In genomic region chr17:13509561-13509960, GRCh38 we compare ENCODE assay signal across 22 cellular contexts.
DNase-seq lines count a peak whose midpoint lies in the region; ATAC-seq and TF ChIP-seq lines count a peak whose summit lies in the region.
"Had no signal": no experiment of that assay in that cellular context is flagged by ENCODE, and none has a peak within 500 bp of the region (broad histone marks: within the 10 kb centered on the region; RNA-seq: fewer than 3 reads in every experiment).

No MANE protein-coding gene starts in this region.

- no peak for TF ChIP-seq CTCF in MCF 10A (IDR thresholded peaks at IDR 0.05; ENCODE audit: unreplicated experiment)
- TF ChIP-seq CTCF in breast epithelium (IDR thresholded peaks at IDR 0.05) = no peak
- no peak for TF ChIP-seq CTCF in fibroblast of villous mesenchyme (IDR thresholded peaks at IDR 0.05; ENCODE audit: insufficient read depth, low read depth, low read length)
- no peak for TF ChIP-seq CTCF in smooth muscle cell (IDR thresholded peaks at IDR 0.05; ENCODE audit: borderline replicate concordance, insufficient read depth, poor library complexity, severe bottlenecking)
- no peak for TF ChIP-seq CTCF in CD4-positive, alpha-beta T cell (IDR thresholded peaks at IDR 0.05)

- H3K4me2 ChIP-seq in smooth muscle cell = peak overlapping the region; percentile 63
- H3K4me2 ChIP-seq: GM23338 had no signal

- H3K4me3 ChIP-seq in breast epithelium = no peak overlapping the region
- H3K4me3 ChIP-seq in fibroblast of villous mesenchyme (ENCODE audit: low read depth, low read length) = peak overlapping the region; percentile 21
- H3K4me3 ChIP-seq in smooth muscle cell = no peak overlapping the region
- H3K4me3 ChIP-seq: GM23338, sigmoid colon, testis had no signal

- H3K36me3 ChIP-seq in breast epithelium = no peaks in the 10 kb centered on the region
- no peaks in the 10 kb centered on the region for H3K36me3 ChIP-seq in smooth muscle cell (ENCODE audit: low read depth)
- H3K36me3 ChIP-seq: sigmoid colon had no signal

- no peaks in the 10 kb centered on the region for H3K27me3 ChIP-seq in breast epithelium
- no peaks in the 10 kb centered on the region for H3K27me3 ChIP-seq in smooth muscle cell (ENCODE audit: low read depth)
- H3K27me3 ChIP-seq in CD4-positive, alpha-beta T cell (ENCODE audit: control insufficient read depth, insufficient read depth, low read length) = no peaks in the 10 kb centered on the region
- H3K27me3 ChIP-seq: sigmoid colon, testis had no signal

- ATAC-seq in CD4-positive, alpha-beta T cell (ENCODE audit: poor library complexity) = no peak
- ATAC-seq: stimulated activated naive B cell treated with anti-CD40 and anti-IgM and Interleukin-4, amounts not matched to agents 10 μg/mL and 1 μg/mL and 100 μg/mL, for 72 hours had no signal

- intact Hi-C loops in MCF 10A (cut with micrococcal nuclease) (no loop called here), breast epithelium (cut with DNase I; ENCODE audit: low total_unique reads) (no loop called here)
- intact Hi-C loops in activated T-helper 1 cell treated with anti-CD3 and anti-CD28 coated beads, Interleukin-12 subunit alpha, Interleukin-12 subunit beta, Interleukin-2, Interleukin-4 antibody, amounts not matched to agents 30 ng/mL and 10 ng/mL and 1 ng/mL, durations not matched to agents 14 hours and 24 hours and 36 hours (cut with micrococcal nuclease) = no loop called here
- intact Hi-C loops in CD4-positive, alpha-beta T cell (cut with DNase I, micrococcal nuclease) = no loop called here

- no peaks in the 10 kb centered on the region for H3K27me3 Mint-ChIP-seq in MCF 10A (ENCODE audit: insufficient read depth, unreplicated experiment)
- peaks cover 11% of the 10 kb centered on the region for H3K27me3 Mint-ChIP-seq in activated T-helper 1 cell treated with anti-CD3 and anti-CD28 coated beads, Interleukin-12 subunit alpha, Interleukin-12 subunit beta, Interleukin-2, Interleukin-4 antibody, amounts not matched to agents 30 ng/mL and 10 ng/mL and 1 ng/mL, durations not matched to agents 14 hours and 24 hours and 36 hours (ENCODE audit: insufficient read depth)
- peaks cover 16% of the 10 kb centered on the region for H3K27me3 Mint-ChIP-seq in CD4-positive, alpha-beta T cell
- H3K27me3 Mint-ChIP-seq: memory B cell had no signal

- H3K9me3 Mint-ChIP-seq in MCF 10A (ENCODE audit: unreplicated experiment) = peaks cover 5% of the 10 kb centered on the region
- H3K9me3 Mint-ChIP-seq in activated T-helper 1 cell treated with anti-CD3 and anti-CD28 coated beads, Interleukin-12 subunit alpha, Interleukin-12 subunit beta, Interleukin-2, Interleukin-4 antibody, amounts not matched to agents 30 ng/mL and 10 ng/mL and 1 ng/mL, durations not matched to agents 14 hours and 24 hours and 36 hours = no peaks in the 10 kb centered on the region
- H3K9me3 Mint-ChIP-seq in CD4-positive, alpha-beta T cell = no peaks in the 10 kb centered on the region
- H3K9me3 Mint-ChIP-seq: GM23338; memory B cell; stimulated activated naive B cell treated with anti-CD40 and anti-IgM and Interleukin-4, amounts not matched to agents 10 μg/mL and 1 μg/mL and 100 μg/mL, for 72 hours had no signal

- H3K36me3 Mint-ChIP-seq in MCF 10A (ENCODE audit: insufficient read depth, unreplicated experiment) = peaks cover 4% of the 10 kb centered on the region
- no peaks in the 10 kb centered on the region for H3K36me3 Mint-ChIP-seq in activated T-helper 1 cell treated with anti-CD3 and anti-CD28 coated beads, Interleukin-12 subunit alpha, Interleukin-12 subunit beta, Interleukin-2, Interleukin-4 antibody, amounts not matched to agents 30 ng/mL and 10 ng/mL and 1 ng/mL, durations not matched to agents 14 hours and 24 hours and 36 hours (ENCODE audit: low read depth)
- no peaks in the 10 kb centered on the region for H3K36me3 Mint-ChIP-seq in CD4-positive, alpha-beta T cell (ENCODE audit: low read depth)
- H3K36me3 Mint-ChIP-seq: memory B cell; naive B cell; stimulated activated naive B cell treated with anti-CD40 and anti-IgM and Interleukin-4, amounts not matched to agents 10 μg/mL and 1 μg/mL and 100 μg/mL, for 72 hours had no signal

- no peak overlapping the region for H3K27ac ChIP-seq in breast epithelium
- H3K27ac ChIP-seq in smooth muscle cell (ENCODE audit: low read depth) = peak overlapping the region; percentile 52
- H3K27ac ChIP-seq in CD4-positive, alpha-beta T cell (ENCODE audit: low read depth, low read length) = no peak overlapping the region
- H3K27ac ChIP-seq: C4-2B, testis had no signal

- no peak overlapping the region for H2AFZ ChIP-seq in smooth muscle cell (ENCODE audit: low read depth)
- H2AFZ ChIP-seq: GM23338 had no signal

- DNase-seq in MCF 10A (ENCODE audit: unreplicated experiment) = no peak
- DNase-seq in breast epithelium (ENCODE audit: low spot score in 2 of 2) = no peak
- no peak for DNase-seq in activated T-helper 1 cell treated with anti-CD3 and anti-CD28 coated beads, Interleukin-12 subunit alpha, Interleukin-12 subunit beta, Interleukin-2, Interleukin-4 antibody, amounts not matched to agents 30 ng/mL and 10 ng/mL and 1 ng/mL, durations not matched to agents 14 hours and 24 hours and 36 hours (ENCODE audit: low spot score)
- peak; percentile 57 for DNase-seq in fibroblast of villous mesenchyme (ENCODE audit: low read depth)
- DNase-seq in smooth muscle cell (lab: John Stamatoyannopoulos, UW; ENCODE audit: unreplicated experiment) = no peak
- no peak for DNase-seq in A172 (ENCODE audit: low spot score)
- no peak for DNase-seq in CD4-positive, alpha-beta T cell
- DNase-seq in 8988T = no peak
- DNase-seq: activated CD4-positive, CD25-positive, alpha-beta regulatory T cell treated with anti-CD3 and anti-CD28 coated beads, Interleukin-2, amount 50 U/mL, for 72 hours; activated naive CD4-positive, alpha-beta T cell treated with anti-CD3 and anti-CD28 coated beads, Interleukin-2, amount 50 U/mL, for 16 hours; activated T-cell treated with anti-CD3 and anti-CD28 coated beads, Interleukin-2, amount 50 U/mL, for 48 hours; DMS 273 treated with DMSO at 0.1 percent for 48 hours; naive B cell; NCI-H1092 treated with DMSO at 0.1 percent for 48 hours; NCI-H2081 treated with DMSO at 0.1 percent for 48 hours; sigmoid colon; stimulated activated CD4-positive, alpha-beta T cell treated with anti-CD3 and anti-CD28 coated beads, Interleukin-1b, Interleukin-23, amount 100 ng/mL, for 48 hours; stimulated activated naive B cell treated with anti-CD40 and anti-IgM and Interleukin-4, amounts not matched to agents 10 μg/mL and 1 μg/mL and 100 μg/mL, for 72 hours; testis had no signal

- no peaks in the 10 kb centered on the region for H3K9me3 ChIP-seq in breast epithelium
- no peaks in the 10 kb centered on the region for H3K9me3 ChIP-seq in smooth muscle cell (replicated peaks; ENCODE audit: low read depth)
- H3K9me3 ChIP-seq in CD4-positive, alpha-beta T cell (ENCODE audit: control insufficient read depth, low read length) = no peaks in the 10 kb centered on the region
- H3K9me3 ChIP-seq: sigmoid colon, testis had no signal

- no peak for TF ChIP-seq POLR2A in breast epithelium (IDR thresholded peaks at IDR 0.05)

- H3K4me1 ChIP-seq in breast epithelium = no peaks in the 10 kb centered on the region
- H3K4me1 ChIP-seq in smooth muscle cell (ENCODE audit: low read depth) = peaks cover 28% of the 10 kb centered on the region
- H3K4me1 ChIP-seq: sigmoid colon had no signal

- no peaks in the 10 kb centered on the region for H4K20me1 ChIP-seq in smooth muscle cell (ENCODE audit: low read depth)

- POLR2A ChIA-PET in MCF 10A (lab: Yijun Ruan, JAX) = no interaction called here
- POLR2A ChIA-PET in CD4-positive, alpha-beta T cell (lab: Charles Lee) = no interaction called here

- CTCF ChIA-PET in MCF 10A (lab: Yijun Ruan, JAX) = no interaction called here
- CTCF ChIA-PET in CD4-positive, alpha-beta T cell (lab: Charles Lee) = no interaction called here

- H3F3A ChIP-seq in smooth muscle cell (ENCODE audit: low read depth) = peaks cover 4% of the 10 kb centered on the region

- peaks cover 16% of the 10 kb centered on the region for H3K4me1 Mint-ChIP-seq in MCF 10A (ENCODE audit: insufficient read depth, unreplicated experiment)
- peaks cover 34% of the 10 kb centered on the region for H3K4me1 Mint-ChIP-seq in activated T-helper 1 cell treated with anti-CD3 and anti-CD28 coated beads, Interleukin-12 subunit alpha, Interleukin-12 subunit beta, Interleukin-2, Interleukin-4 antibody, amounts not matched to agents 30 ng/mL and 10 ng/mL and 1 ng/mL, durations not matched to agents 14 hours and 24 hours and 36 hours (ENCODE audit: low read depth)
- peaks cover 7% of the 10 kb centered on the region for H3K4me1 Mint-ChIP-seq in CD4-positive, alpha-beta T cell (ENCODE audit: low read depth)
- H3K4me1 Mint-ChIP-seq: memory B cell had no signal

- 24% methylated on average over 2 of the region's 2 CpGs for WGBS in smooth muscle cell (ENCODE audit: low lambda C conversion rate)

- H3K9ac ChIP-seq in smooth muscle cell (ENCODE audit: low read depth) = peak overlapping the region; percentile 38

- H3K79me2 ChIP-seq in smooth muscle cell (ENCODE audit: low read depth) = peaks cover 16% of the 10 kb centered on the region

- BruUV-seq in MCF 10A (replicated peaks; lab: Mats Ljungman, UMichigan) = no TSS peak

- peak overlapping the region; percentile 71 for H3K27ac Mint-ChIP-seq in MCF 10A (ENCODE audit: low read depth, unreplicated experiment)
- H3K27ac Mint-ChIP-seq in activated T-helper 1 cell treated with anti-CD3 and anti-CD28 coated beads, Interleukin-12 subunit alpha, Interleukin-12 subunit beta, Interleukin-2, Interleukin-4 antibody, amounts not matched to agents 30 ng/mL and 10 ng/mL and 1 ng/mL, durations not matched to agents 14 hours and 24 hours and 36 hours = no peak overlapping the region
- no peak overlapping the region for H3K27ac Mint-ChIP-seq in CD4-positive, alpha-beta T cell
- H3K27ac Mint-ChIP-seq: memory B cell; naive B cell; stimulated activated naive B cell treated with anti-CD40 and anti-IgM and Interleukin-4, amounts not matched to agents 10 μg/mL and 1 μg/mL and 100 μg/mL, for 72 hours had no signal

- no peak overlapping the region for H3K4me3 Mint-ChIP-seq in MCF 10A (ENCODE audit: unreplicated experiment)
- peak overlapping the region; percentile 6 for H3K4me3 Mint-ChIP-seq in activated T-helper 1 cell treated with anti-CD3 and anti-CD28 coated beads, Interleukin-12 subunit alpha, Interleukin-12 subunit beta, Interleukin-2, Interleukin-4 antibody, amounts not matched to agents 30 ng/mL and 10 ng/mL and 1 ng/mL, durations not matched to agents 14 hours and 24 hours and 36 hours
- no peak overlapping the region for H3K4me3 Mint-ChIP-seq in CD4-positive, alpha-beta T cell
- H3K4me3 Mint-ChIP-seq: GM23338; memory B cell; stimulated activated naive B cell treated with anti-CD40 and anti-IgM and Interleukin-4, amounts not matched to agents 10 μg/mL and 1 μg/mL and 100 μg/mL, for 72 hours had no signal
